ENCODE assay signal across 21 cellular contexts in the genomic region with DNA sequence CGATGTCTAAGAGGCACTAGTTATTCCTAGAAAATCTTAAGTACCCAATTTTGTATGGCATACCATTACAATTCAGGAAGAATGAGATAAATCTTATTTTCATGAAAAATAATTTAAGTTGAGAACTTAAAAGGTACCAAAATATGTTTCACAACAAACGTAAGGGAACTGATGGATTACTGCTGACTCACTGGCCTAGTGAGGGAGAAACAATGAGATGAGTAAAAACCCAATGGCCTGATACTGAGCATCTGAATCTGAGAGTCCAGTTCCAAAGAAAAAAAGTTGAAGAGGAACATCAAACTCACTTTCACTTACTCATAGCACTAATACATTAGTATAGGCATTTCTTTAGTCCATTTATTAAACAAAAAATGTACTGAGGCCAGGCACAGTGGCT. TPM values are rescaled to one million over a fixed set of nuclear protein-coding genes. Genes with fewer than 3 reads are reported as not detected.
DNase-seq lines count a peak whose midpoint lies in the region; ATAC-seq, FAIRE-seq and TF ChIP-seq lines count a peak whose summit lies in the region.
"Had no signal": no experiment of that assay in that cellular context is flagged by ENCODE, and none has a peak within 500 bp of the region (broad histone marks: within the 10 kb centered on the region; RNA-seq: fewer than 3 reads in every experiment).

No MANE protein-coding gene starts in this region.

- BruUV-seq in K562 (replicated peaks; lab: Mats Ljungman, UMichigan), result no TSS peak

- H4K20me1 ChIP-seq in K562 (replicated peaks; ENCODE audit: control insufficient read depth, insufficient read depth, low read length), result no peaks in the 10 kb centered on the region

- no peak for ATAC-seq in K562
- ATAC-seq in HG03439 (IDR thresholded peaks at IDR 0.05; ENCODE audit: unreplicated experiment), result no peak

- no peaks in the 10 kb centered on the region for H3K4me1 ChIP-seq in K562 (replicated peaks in 1 of 2; ENCODE audit: control insufficient read depth in 2 of 2, insufficient read depth in 2 of 2, low read length in 2 of 2)
- H3K4me1 ChIP-seq in transverse colon, result no peaks in the 10 kb centered on the region
- H3K4me1 ChIP-seq: neural progenitor cell had no signal

- H2AFZ ChIP-seq in K562 (ENCODE audit: low read depth, low read length), result no peak overlapping the region
- H2AFZ ChIP-seq: neural progenitor cell had no signal

- WGBS in K562 (ENCODE audit: insufficient coverage, low coverage, missing lambda C conversion rate), result 61% methylated on average over 2 of the region's 2 CpGs
- 90 to 100% methylated on average over 1 to 2 of the region's 2 CpGs for WGBS in transverse colon (ENCODE audit: low coverage in 1 of 2), 2 donors

- in situ Hi-C loops in K562 (cut with MboI), result no loop called here
- in situ Hi-C loops in transverse colon (cut with MboI; ENCODE audit: low pct_ligation_motif_present in 1 of 4, low pct_unique_long_range_greater_than_20kb in 1 of 4, low sequenced_read_pairs in 3 of 4), result no loop called here

- no peak for TF ChIP-seq EP300 in K562 (IDR thresholded peaks at IDR 0.05; ENCODE audit: low read length)
- no peak for TF ChIP-seq EP300 in transverse colon (IDR thresholded peaks at IDR 0.05; ENCODE audit: low read depth)

- DNase-seq in AG10803 (ENCODE audit: low read depth) (peak; percentile 22), HS-5 (ENCODE audit: low read depth) (peak; percentile 9), K562 (ENCODE audit: extremely low read depth in 1 of 4, low spot score in 3 of 4) (no peak), fibroblast of villous mesenchyme (ENCODE audit: low read depth) (peak; percentile 18), SIG-M5 (lab: John Stamatoyannopoulos, UW) (no peak), transverse colon (no peak)
- DNase-seq in activated CD8-positive, alpha-beta memory T cell treated with anti-CD3 and anti-CD28 coated beads, Interleukin-2, amount 50 U/mL, for 48 hours, result no peak
- DNase-seq: activated CD4-positive, alpha-beta memory T cell treated with anti-CD3 and anti-CD28 coated beads for 36 hours; activated CD4-positive, CD25-positive, alpha-beta regulatory T cell; activated naive CD4-positive, alpha-beta T cell; activated T-cell treated with anti-CD3 and anti-CD28 coated beads for 4 hours; amniotic stem cell; CD8-positive, alpha-beta memory T cell; NCI-H187; NCI-H2227 treated with DMSO at 0.1 percent for 48 hours; NCI-H774 had no signal

- H3K9me1 ChIP-seq in K562 (ENCODE audit: control insufficient read depth, insufficient read depth, low read length), result no peaks in the 10 kb centered on the region

- H3K27me3 ChIP-seq in K562 (ENCODE audit: control insufficient read depth in 2 of 2, insufficient read depth in 2 of 2, low read length in 2 of 2), result no peaks in the 10 kb centered on the region
- H3K27me3 ChIP-seq in transverse colon, result no peaks in the 10 kb centered on the region
- H3K27me3 ChIP-seq: neural progenitor cell had no signal

- no peak for TF ChIP-seq RAD21 in K562 (CRISPR knock-in tag; conservative IDR thresholded peaks at IDR 0.05 in 1 of 2, IDR thresholded peaks at IDR 0.05 in 1 of 2)

- no peak for FAIRE-seq in K562 (lab: Jason Lieb, UNC)
- FAIRE-seq: urothelium cell line had no signal

- H3K36me3 ChIP-seq in K562 (ENCODE audit: control insufficient read depth, insufficient read depth, low read length) (peaks cover 78% of the 10 kb centered on the region), transverse colon (peaks cover 0 to 28% (median 11%) of the 10 kb centered on the region in 4 donors)

- CTCF ChIA-PET in K562 (lab: Yijun Ruan, JAX; ENCODE audit: low intra/inter-chr PET ratio), result no interaction called here

- H3K4me3 ChIP-seq in AG10803 (ENCODE audit: low read length), result no peak overlapping the region
- no peak overlapping the region for H3K4me3 ChIP-seq in K562
- no peak overlapping the region for H3K4me3 ChIP-seq in fibroblast of villous mesenchyme (ENCODE audit: low read depth, low read length)
- H3K4me3 ChIP-seq in transverse colon, result no peak overlapping the region
- H3K4me3 ChIP-seq: lung, neural progenitor cell had no signal

- no peak overlapping the region for H3K9ac ChIP-seq in K562 (ENCODE audit: insufficient read depth in 1 of 2, low read depth in 2 of 2, low read length in 2 of 2)
- H3K9ac ChIP-seq: neural progenitor cell had no signal

- H3K9me3 ChIP-seq in K562 (replicated peaks; ENCODE audit: control insufficient read depth, insufficient read depth, low read depth, low read length) (no peaks in the 10 kb centered on the region), transverse colon (no peaks in the 10 kb centered on the region)

- POLR2A ChIA-PET in K562 (lab: Yijun Ruan, JAX), result interaction anchor here (0.6 kb wide), 1 partner anchor 40 kb away, joined by 3 read pairs; no protein-coding TSS in a partner anchor

- TF ChIP-seq CTCF in AG10803 (conservative IDR thresholded peaks at IDR 0.05; ENCODE audit: low read length) (no peak), K562 (IDR thresholded peaks at IDR 0.05 in 2 of 3, conservative IDR thresholded peaks at IDR 0.05 in 1 of 3; ENCODE audit: insufficient read depth in 2 of 3, low read depth in 1 of 3, low read length in 3 of 3) (no peak), fibroblast of villous mesenchyme (IDR thresholded peaks at IDR 0.05; ENCODE audit: insufficient read depth, low read depth, low read length) (no peak), transverse colon (IDR thresholded peaks at IDR 0.05) (no peak)

- TF ChIP-seq POLR2A in K562 (conservative IDR thresholded peaks at IDR 0.05) (no peak), transverse colon (IDR thresholded peaks at IDR 0.05) (no peak)

- H3K79me2 ChIP-seq in K562 (ENCODE audit: control insufficient read depth, insufficient read depth, low read length), result no peaks in the 10 kb centered on the region

- intact Hi-C loops in K562 (cut with micrococcal nuclease), result no loop called here
- intact Hi-C loops in transverse colon (cut with DNase I; ENCODE audit: low total_unique reads), result no loop called here

- no peak overlapping the region for H3K4me2 ChIP-seq in K562 (ENCODE audit: insufficient read depth, low read length)
- H3K4me2 ChIP-seq: neural progenitor cell had no signal

- H3K27ac ChIP-seq in K562 (ENCODE audit: extremely low read depth, low read depth, low read length) (no peak overlapping the region), transverse colon (no peak overlapping the region)
- H3K27ac ChIP-seq: HL-60, neural progenitor cell had no signal

TF ChIP-seq in K562, 482 proteins besides CTCF, POLR2A, EP300 and RAD21 (continues in another document):
- 0 out of 2 replicates have a peak, but pooled peaks have one; percentile 3 for TF ChIP-seq ZNF316 (IDR thresholded peaks at IDR 0.05)
- no peak for TF ChIP-seq FOXA3 (CRISPR knock-in tag; conservative IDR thresholded peaks at IDR 0.05 in 1 of 2, IDR thresholded peaks at IDR 0.05 in 1 of 2)
- TF ChIP-seq SIN3B (IDR thresholded peaks at IDR 0.05; ENCODE audit: low read depth), result no peak
- no peak for TF ChIP-seq ZSCAN32 (CRISPR knock-in tag; IDR thresholded peaks at IDR 0.05)
- TF ChIP-seq NFE2L1 (tag; IDR thresholded peaks at IDR 0.05; ENCODE audit: borderline replicate concordance, low read depth), result peak; percentile 42; the same call in 1 of the 2 replicates

RNA-seq across cellular contexts. Expression of gene MDN1, which starts 56.0 kb away (rescaled TPM):
- 129 and 268 TPM in 2 replicates for total RNA-seq in K562 (2011; cell fraction: chromatin; rRNA removed; ENCODE audit: low replicate concordance)
- 56.2 and 74.1 TPM in 2 replicates for total RNA-seq in K562 (2011; cell fraction: nucleolus; rRNA removed)
- total RNA-seq in K562 (2011; cell fraction: nucleoplasm; rRNA removed), result 100 and 102 TPM in 2 replicates
- total RNA-seq in K562 (2014; rRNA removed), result 43.0 and 51.1 TPM in 2 replicates
- 69.2 and 73.9 TPM in 2 replicates for total RNA-seq in K562 (2014; rRNA removed; fragmentation: Illumina TruSeq; extraction: Trizol)
- total RNA-seq in K562 (2015; rRNA removed; fragmentation: Illumina TruSeq; extraction: Trizol), result 66.8 and 67.6 TPM in 2 replicates
- total RNA-seq in K562 (2021), result 93.6 and 98.9 TPM in 2 replicates
- 37.8 and 39.8 TPM in 2 replicates for polyA plus RNA-seq in K562 (2011; rRNA removed)
- 12.9 and 27.6 TPM in 2 replicates for polyA plus RNA-seq in K562 (2011; cell fraction: cytosol; rRNA removed)
- 113 and 158 TPM in 2 replicates for polyA plus RNA-seq in K562 (2011; cell fraction: nucleus; rRNA removed)
- 24.1 and 37.2 TPM in 2 replicates for polyA plus RNA-seq in K562 (2012)
- 44.1 and 48.7 TPM in 2 replicates for polyA plus RNA-seq in K562 (2014; fragmentation: Illumina TruSeq; extraction: Trizol)
- polyA plus RNA-seq in K562 (2014; fragmentation: Nextera tagmentation; extraction: Ambion mirVana), result 10 to 100 TPM; 25.6 to 27.8 TPM
- polyA plus RNA-seq in K562 (2014; rRNA removed), result 28.1 and 37.8 TPM in 2 replicates
- 60.0 and 69.1 TPM in 2 replicates for polyA minus RNA-seq in K562 (2011; rRNA and poly(A)+ RNA removed)
- polyA minus RNA-seq in K562 (2011; cell fraction: cytosol; rRNA and poly(A)+ RNA removed), result 50.6 and 66.1 TPM in 2 replicates
- 59.9 and 98.7 TPM in 2 replicates for polyA minus RNA-seq in K562 (2011; cell fraction: nucleus; rRNA and poly(A)+ RNA removed)
- total RNA-seq in fibroblast of villous mesenchyme, result 19.0 and 27.2 TPM in 2 replicates
- 10 to 100 TPM; 16.8 to 30.8 (median 24.0) TPM for total RNA-seq in transverse colon

Comparison
In these comparisons a context has a peak if more than half of its experiments do, and no peak if none do; other contexts are left out.
1. DNase-seq: peak in AG10803 (single experiment), HS-5 (single experiment) and fibroblast of villous mesenchyme (single experiment); none in K562 (0 of 4), SIG-M5 (single experiment), transverse colon (single experiment) and activated CD8-positive, alpha-beta memory T cell treated with anti-CD3 and anti-CD28 coated beads, Interleukin-2, amount 50 U/mL, for 48 hours (single experiment).